In genomic region chr11:35427158-35427557, GRCh38 we compare ENCODE assay signal across 10 cellular contexts. TPM values are rescaled to one million over a fixed set of nuclear protein-coding genes. Genes with fewer than 3 reads are reported as not detected.
DNase-seq lines count a peak whose midpoint lies in the region; ATAC-seq and TF ChIP-seq lines count a peak whose summit lies in the region.
"Had no signal": no experiment of that assay in that cellular context is flagged by ENCODE, and none has a peak within 500 bp of the region (broad histone marks: within the 10 kb centered on the region; RNA-seq: fewer than 3 reads in every experiment).

No MANE protein-coding gene starts in this region.

- DNase-seq in heart left ventricle (peak in 1 of 5 donors; percentile 29), superior temporal gyrus (ENCODE audit: extremely low spot score) (peak; percentile 58), CD1c-positive myeloid dendritic cell (ENCODE audit: extremely low spot score) (no peak)
- DNase-seq in activated CD4-positive, alpha-beta T cell treated with anti-CD3 and anti-CD28 coated beads for 48 hours, result no peak
- DNase-seq: DND-41, glutamatergic neuron, right lobe of liver had no signal

- H3K36me3 ChIP-seq in HEK293 (ENCODE audit: control insufficient read depth in 2 of 2, insufficient read depth in 1 of 2, low read length in 2 of 2) (peaks cover 0 to 3% of the 10 kb centered on the region in 2 experiments; a peak in 1 of 3 replicates), heart left ventricle (peaks cover 0 to 9% (median 0%) of the 10 kb centered on the region in 9 donors)
- H3K36me3 ChIP-seq: right lobe of liver had no signal

- ATAC-seq in heart left ventricle (peak in 3 of 4 donors; percentile 37 to 72 (median 63)), GM21619 (IDR thresholded peaks at IDR 0.05; ENCODE audit: unreplicated experiment) (no peak)
- ATAC-seq: right lobe of liver had no signal

- CTCF ChIA-PET in HEK293 (lab: Yijun Ruan, JAX), result interaction anchor here (0.6 kb wide), 1 partner anchor 61 kb away, joined by 3 read pairs; no protein-coding TSS in a partner anchor

- 36 to 58% (median 44%) methylated on average over 2 of the region's 2 CpGs for WGBS in heart left ventricle, 4 donors

- no peak overlapping the region; the same call in 1 of the 2 replicates for H3K27ac ChIP-seq in HEK293 (ENCODE audit: extremely low read depth, low read depth, low read length)
- H3K27ac ChIP-seq in VCaP, result peak overlapping the region; percentile 76
- peak overlapping the region in 2 of 12 donors; percentile 16 to 50 for H3K27ac ChIP-seq in heart left ventricle
- H3K27ac ChIP-seq: right lobe of liver had no signal

- intact Hi-C loops in heart left ventricle (cut with DNase I), result no loop called here

- no peak for TF ChIP-seq POLR2A in heart left ventricle (IDR thresholded peaks at IDR 0.05)

- no peak overlapping the region for H3K4me3 ChIP-seq in HEK293 (ENCODE audit: low read depth, low read length)
- no peak overlapping the region for H3K4me3 ChIP-seq in heart left ventricle
- H3K4me3 ChIP-seq: right lobe of liver had no signal

- TF ChIP-seq CTCF in HEK293 (tag by site-specific recombination; IDR thresholded peaks at IDR 0.05), result no peak
- TF ChIP-seq CTCF in VCaP (conservative IDR thresholded peaks at IDR 0.05), result no peak
- TF ChIP-seq CTCF in heart left ventricle (IDR thresholded peaks at IDR 0.05), result no peak

- H3K27me3 ChIP-seq in heart left ventricle, result peaks cover 0 to 40% (median 0%) of the 10 kb centered on the region in 9 donors
- H3K27me3 ChIP-seq: right lobe of liver had no signal

- H3K4me1 ChIP-seq in HEK293 (ENCODE audit: control insufficient read depth, insufficient read depth, low read length), result no peaks in the 10 kb centered on the region; the same call in 1 of the 2 replicates
- peaks cover 0 to 29% (median 2%) of the 10 kb centered on the region in 12 donors for H3K4me1 ChIP-seq in heart left ventricle
- H3K4me1 ChIP-seq: right lobe of liver had no signal

- H3K9me3 ChIP-seq in HEK293 (ENCODE audit: control insufficient read depth, insufficient read depth, low read depth, low read length), result no peaks in the 10 kb centered on the region
- H3K9me3 ChIP-seq in heart left ventricle, result no peaks in the 10 kb centered on the region
- H3K9me3 ChIP-seq: right lobe of liver had no signal

- POLR2A ChIA-PET in HEK293 (lab: Yijun Ruan, JAX), result no interaction called here

TF ChIP-seq in HEK293, 187 proteins besides CTCF, POLR2A, EP300 and RAD21:
- no peak for TF ChIP-seq BCL11A (tag by site-specific recombination; IDR thresholded peaks at IDR 0.05; ENCODE audit: low read depth)
- TF ChIP-seq ZBTB8A (tag by site-specific recombination; IDR thresholded peaks at IDR 0.05), result no peak
- TF ChIP-seq ZBTB48 (tag by site-specific recombination; IDR thresholded peaks at IDR 0.05), result peak; percentile 22; the same call in 1 of the 2 replicates
- no peak for TF ChIP-seq ZNF10 (tag by site-specific recombination; IDR thresholded peaks at IDR 0.05)
- no peak for TF ChIP-seq ZSCAN18 (tag by site-specific recombination; IDR thresholded peaks at IDR 0.05)
- no peak for TF ChIP-seq ZNF670 (tag by site-specific recombination; IDR thresholded peaks at IDR 0.05; ENCODE audit: low read depth)
- no peak for TF ChIP-seq ZNF623 (tag by site-specific recombination; IDR thresholded peaks at IDR 0.05)
- TF ChIP-seq MZF1 (tag by site-specific recombination; IDR thresholded peaks at IDR 0.05; ENCODE audit: borderline replicate concordance), result 0 out of 2 replicates have a peak, but pooled peaks have one; percentile 12
- TF ChIP-seq YY1 (tag by site-specific recombination; IDR thresholded peaks at IDR 0.05), result no peak
- no peak for TF ChIP-seq ZNF302 (tag by site-specific recombination; IDR thresholded peaks at IDR 0.05; ENCODE audit: low read depth)
- TF ChIP-seq HOXD13 (CRISPR knock-in tag; IDR thresholded peaks at IDR 0.05; ENCODE audit: borderline replicate concordance), result no peak
- no peak for TF ChIP-seq ZFP69B (tag by site-specific recombination; IDR thresholded peaks at IDR 0.05)
- TF ChIP-seq, protein P1, sequence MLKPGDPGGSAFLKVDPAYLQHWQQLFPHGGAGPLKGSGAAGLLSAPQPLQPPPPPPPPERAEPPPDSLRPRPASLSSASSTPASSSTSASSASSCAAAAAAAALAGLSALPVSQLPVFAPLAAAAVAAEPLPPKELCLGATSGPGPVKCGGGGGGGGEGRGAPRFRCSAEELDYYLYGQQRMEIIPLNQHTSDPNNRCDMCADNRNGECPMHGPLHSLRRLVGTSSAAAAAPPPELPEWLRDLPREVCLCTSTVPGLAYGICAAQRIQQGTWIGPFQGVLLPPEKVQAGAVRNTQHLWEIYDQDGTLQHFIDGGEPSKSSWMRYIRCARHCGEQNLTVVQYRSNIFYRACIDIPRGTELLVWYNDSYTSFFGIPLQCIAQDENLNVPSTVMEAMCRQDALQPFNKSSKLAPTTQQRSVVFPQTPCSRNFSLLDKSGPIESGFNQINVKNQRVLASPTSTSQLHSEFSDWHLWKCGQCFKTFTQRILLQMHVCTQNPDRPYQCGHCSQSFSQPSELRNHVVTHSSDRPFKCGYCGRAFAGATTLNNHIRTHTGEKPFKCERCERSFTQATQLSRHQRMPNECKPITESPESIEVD (tag by site-specific recombination; IDR thresholded peaks at IDR 0.05), result peak; percentile 48
- no peak for TF ChIP-seq ZNF366 (tag by site-specific recombination; conservative IDR thresholded peaks at IDR 0.05)
- 0 out of 2 replicates have a peak, but pooled peaks have one; percentile 15 for TF ChIP-seq OSR2 (tag by site-specific recombination; IDR thresholded peaks at IDR 0.05)
- peak; percentile 38 for TF ChIP-seq ZXDB (tag by site-specific recombination; IDR thresholded peaks at IDR 0.05)
TF ChIP-seq in HEK293: peak in this region for 5.

RNA-seq across cellular contexts. Expression of gene SLC1A2, which starts 7.8 kb away (rescaled TPM):
- total RNA-seq in heart left ventricle, result 10 to 100 TPM in 3 of 9 donors, 1 to 10 TPM in 6; 2.4 to 23.5 (median 6.3) TPM
- 1 to 10 TPM in 1 of 2 donors, under 1 TPM in 1; 0.80 to 2.0 TPM for polyA plus RNA-seq in heart left ventricle
